Comparison of ENCODE assay signal across 1 cellular context in genomic region chr20:31695849-31696804, GRCh38.
TF ChIP-seq lines count a peak whose summit lies in the region.

No MANE protein-coding gene starts in this region.

TF ChIP-seq in HepG2, 621 proteins besides CTCF, POLR2A, EP300 and RAD21 (continued from another document and continues in another):
- TF ChIP-seq ZBTB2 (CRISPR knock-in tag; IDR thresholded peaks at IDR 0.05; ENCODE audit: low read depth) = peak; percentile 74; the same call in 1 of the 2 replicates
- TF ChIP-seq CCDC6 (CRISPR knock-in tag; IDR thresholded peaks at IDR 0.05) = 0 out of 2 replicates have a peak, but pooled peaks have one; percentile 27
- no peak for TF ChIP-seq HNRNPLL (IDR thresholded peaks at IDR 0.05; ENCODE audit: low read depth, low read length, poor library complexity, severe bottlenecking)
- TF ChIP-seq ZNF766 (CRISPR knock-in tag; IDR thresholded peaks at IDR 0.05; ENCODE audit: borderline replicate concordance) = 0 out of 2 replicates have a peak, but pooled peaks have one; percentile 78
- peak; percentile 99 for TF ChIP-seq NCOA1 (CRISPR knock-in tag; IDR thresholded peaks at IDR 0.05)
- peak; percentile 99 for TF ChIP-seq DPF2 (CRISPR knock-in tag; IDR thresholded peaks at IDR 0.05; ENCODE audit: borderline replicate concordance, low read depth)
- peak; percentile 82 for TF ChIP-seq ASH2L (IDR thresholded peaks at IDR 0.05; ENCODE audit: insufficient read length, low read depth, low read length)
- TF ChIP-seq ZNF484 (CRISPR knock-in tag; IDR thresholded peaks at IDR 0.05; ENCODE audit: borderline replicate concordance, low read depth) = peak; percentile 50; the same call in 1 of the 2 replicates
- peak; percentile 99 for TF ChIP-seq PHF21A (CRISPR knock-in tag; IDR thresholded peaks at IDR 0.05)
- TF ChIP-seq PTBP1 (IDR thresholded peaks at IDR 0.05; ENCODE audit: low read depth, low read length, poor library complexity, severe bottlenecking) = no peak
- peak; percentile 62 for TF ChIP-seq SMC3 (IDR thresholded peaks at IDR 0.05; ENCODE audit: low read length)
- peak; percentile 67 for TF ChIP-seq ZNF230 (CRISPR knock-in tag; IDR thresholded peaks at IDR 0.05)
- peak; percentile 61 for TF ChIP-seq ZFY (CRISPR knock-in tag; IDR thresholded peaks at IDR 0.05)
- TF ChIP-seq ZNF350 (CRISPR knock-in tag; IDR thresholded peaks at IDR 0.05; ENCODE audit: borderline replicate concordance, low read depth) = peak; percentile 99
- TF ChIP-seq GLMP (CRISPR knock-in tag; IDR thresholded peaks at IDR 0.05; ENCODE audit: borderline replicate concordance) = no peak
- TF ChIP-seq PATZ1 (CRISPR knock-in tag; IDR thresholded peaks at IDR 0.05) = peak; percentile 97
- TF ChIP-seq ATRX (CRISPR knock-in tag; IDR thresholded peaks at IDR 0.05; ENCODE audit: borderline replicate concordance) = no peak
- peak; percentile 87; the same call in 1 of the 2 replicates for TF ChIP-seq ZNF556 (CRISPR knock-in tag; IDR thresholded peaks at IDR 0.05; ENCODE audit: borderline replicate concordance)
- no peak for TF ChIP-seq ZNF256 (CRISPR knock-in tag; conservative IDR thresholded peaks at IDR 0.05)
- peak; percentile 22; the same call in 1 of the 2 replicates for TF ChIP-seq ZNF33A (CRISPR knock-in tag; IDR thresholded peaks at IDR 0.05; ENCODE audit: borderline replicate concordance)
- 0 out of 2 replicates have a peak, but pooled peaks have one; percentile 65 for TF ChIP-seq ZNF879 (CRISPR knock-in tag; IDR thresholded peaks at IDR 0.05)
- peak; percentile 71; the same call in 1 of the 2 replicates for TF ChIP-seq BRF2 (CRISPR knock-in tag; IDR thresholded peaks at IDR 0.05)
- TF ChIP-seq ZBTB42 (CRISPR knock-in tag; IDR thresholded peaks at IDR 0.05) = 0 out of 2 replicates have a peak, but pooled peaks have one; percentile 46
- no peak for TF ChIP-seq ZNF530 (CRISPR knock-in tag; IDR thresholded peaks at IDR 0.05; ENCODE audit: low read depth)
- 0 out of 2 replicates have a peak, but pooled peaks have one; percentile 73 for TF ChIP-seq ZNF674 (CRISPR knock-in tag; IDR thresholded peaks at IDR 0.05; ENCODE audit: low read depth)
- TF ChIP-seq ZNF326 (CRISPR knock-in tag; IDR thresholded peaks at IDR 0.05; ENCODE audit: borderline replicate concordance) = no peak
- no peak; the same call in 1 of the 2 replicates for TF ChIP-seq ZNF33B (CRISPR knock-in tag; IDR thresholded peaks at IDR 0.05)
- TF ChIP-seq ZNF451 (CRISPR knock-in tag; IDR thresholded peaks at IDR 0.05) = peak; percentile 74
- no peak for TF ChIP-seq RBM39 (IDR thresholded peaks at IDR 0.05; ENCODE audit: low read depth, low read length, poor library complexity, severe bottlenecking)
- no peak for TF ChIP-seq NFE2L1 (CRISPR knock-in tag; IDR thresholded peaks at IDR 0.05; ENCODE audit: borderline replicate concordance)
- peak; percentile 62 for TF ChIP-seq ZFP36 (IDR thresholded peaks at IDR 0.05; ENCODE audit: borderline replicate concordance, low read depth, low read length, partially characterized antibody)
- peak; percentile 18 to 39; a peak in 2 of 4 replicates for TF ChIP-seq MAFK (conservative IDR thresholded peaks at IDR 0.05 in 1 of 2, IDR thresholded peaks at IDR 0.05 in 1 of 2; ENCODE audit: low read length in 2 of 2)
- no peak for TF ChIP-seq ZNF121 (CRISPR knock-in tag; IDR thresholded peaks at IDR 0.05)
- peak; percentile 48 for TF ChIP-seq NFE2L2 (IDR thresholded peaks at IDR 0.05; ENCODE audit: low read length)
- no peak for TF ChIP-seq SNAPC5 (CRISPR knock-in tag; IDR thresholded peaks at IDR 0.05; ENCODE audit: borderline replicate concordance)
- no peak for TF ChIP-seq NFE2 (CRISPR knock-in tag; IDR thresholded peaks at IDR 0.05)
- TF ChIP-seq KAT7 (CRISPR knock-in tag; IDR thresholded peaks at IDR 0.05; ENCODE audit: borderline replicate concordance) = peak; percentile 85; the same call in 1 of the 2 replicates
- TF ChIP-seq IRX3 (CRISPR knock-in tag; IDR thresholded peaks at IDR 0.05; ENCODE audit: borderline replicate concordance, low read depth) = no peak
- TF ChIP-seq ZIK1 (CRISPR knock-in tag; IDR thresholded peaks at IDR 0.05; ENCODE audit: borderline replicate concordance, low read depth) = no peak
- no peak for TF ChIP-seq ZKSCAN5 (CRISPR knock-in tag; IDR thresholded peaks at IDR 0.05)
- no peak for TF ChIP-seq ZNF724P (CRISPR knock-in tag; IDR thresholded peaks at IDR 0.05; ENCODE audit: borderline replicate concordance)
- TF ChIP-seq CENPBD1 (CRISPR knock-in tag; IDR thresholded peaks at IDR 0.05; ENCODE audit: borderline replicate concordance, low read depth) = no peak
- TF ChIP-seq TRAFD1 (CRISPR knock-in tag; IDR thresholded peaks at IDR 0.05; ENCODE audit: borderline replicate concordance) = peak; percentile 81
- TF ChIP-seq PHB2 (IDR thresholded peaks at IDR 0.05; ENCODE audit: partially characterized antibody) = no peak
- TF ChIP-seq ZNF30 (CRISPR knock-in tag; IDR thresholded peaks at IDR 0.05) = no peak
- peak; percentile 54 for TF ChIP-seq POLR2G (IDR thresholded peaks at IDR 0.05; ENCODE audit: low read depth, low read length)
- peak; percentile 88 for TF ChIP-seq SP5 (CRISPR knock-in tag; IDR thresholded peaks at IDR 0.05; ENCODE audit: borderline replicate concordance, low read depth)
- no peak for TF ChIP-seq JARID2 (CRISPR knock-in tag; IDR thresholded peaks at IDR 0.05; ENCODE audit: insufficient replicate concordance)
- TF ChIP-seq ZNF10 (CRISPR knock-in tag; IDR thresholded peaks at IDR 0.05; ENCODE audit: borderline replicate concordance, low read depth) = no peak
- TF ChIP-seq JUND (CRISPR knock-in tag; IDR thresholded peaks at IDR 0.05) = peak; percentile 100
- peak; percentile 74; the same call in 1 of the 2 replicates for TF ChIP-seq BCL3 (CRISPR knock-in tag; IDR thresholded peaks at IDR 0.05)
- no peak for TF ChIP-seq REL (CRISPR knock-in tag; conservative IDR thresholded peaks at IDR 0.05)
- no peak for TF ChIP-seq RBAK (CRISPR knock-in tag; IDR thresholded peaks at IDR 0.05)
- TF ChIP-seq GABPA (IDR thresholded peaks at IDR 0.05; ENCODE audit: low read depth, low read length) = no peak
- peak; percentile 73 for TF ChIP-seq GABPA (CRISPR knock-in tag; IDR thresholded peaks at IDR 0.05; ENCODE audit: low read depth)
- TF ChIP-seq IRF2 (CRISPR knock-in tag; IDR thresholded peaks at IDR 0.05) = peak; percentile 99
- TF ChIP-seq SIX4 (CRISPR knock-in tag; IDR thresholded peaks at IDR 0.05) = peak; percentile 88
- 0 out of 2 replicates have a peak, but pooled peaks have one; percentile 32 for TF ChIP-seq LRRFIP1 (CRISPR knock-in tag; conservative IDR thresholded peaks at IDR 0.05)
- peak; percentile 97 for TF ChIP-seq ZNF564 (CRISPR knock-in tag; IDR thresholded peaks at IDR 0.05)
- TF ChIP-seq ZBTB43 (CRISPR knock-in tag; conservative IDR thresholded peaks at IDR 0.05) = peak; percentile 92
- peak; percentile 62; the same call in 1 of the 2 replicates for TF ChIP-seq SATB2 (CRISPR knock-in tag; IDR thresholded peaks at IDR 0.05)
